Comparison of ENCODE assay signal across 8 cellular contexts in genomic region chr1:223992456-223993246, GRCh38.
A peak's percentile ranks its signal among the peaks of the same experiment; 100 is the strongest.
DNase-seq lines count a peak whose midpoint lies in the region; ATAC-seq and TF ChIP-seq lines count a peak whose summit lies in the region.
"Not testable (repeated sequence)": the region's sequence is repeated elsewhere in the genome, so short reads cannot be mapped to it uniquely, and the experiment has no call there.

No MANE protein-coding gene starts in this region.

- H2BK5ac ChIP-seq in IMR-90 (ENCODE audit: low read depth, low read length, poor library complexity, severe bottlenecking) = peak overlapping the region; percentile 47

- H3K4ac ChIP-seq in IMR-90 (ENCODE audit: low read depth, low read length) = not testable (repeated sequence)

- not testable (repeated sequence) for H3K56ac ChIP-seq in IMR-90 (ENCODE audit: extremely low read depth, insufficient read depth, low read length)

- H3K9me3 ChIP-seq in IMR-90 (ENCODE audit: control insufficient read depth, insufficient read depth, low read length); OCI-LY7 (ENCODE audit: low read length): not testable (repeated sequence)

- not testable (repeated sequence) for TF ChIP-seq CTCF in IMR-90 (conservative IDR thresholded peaks at IDR 0.05; ENCODE audit: low read depth, low read length); OCI-LY7 (conservative IDR thresholded peaks at IDR 0.05; ENCODE audit: low read length); epithelial cell of proximal tubule (conservative IDR thresholded peaks at IDR 0.05; ENCODE audit: low read depth, low read length)

- POLR2A ChIA-PET in IMR-90 (lab: Charles Lee; ENCODE audit: unreplicated experiment) = not testable (repeated sequence)
- POLR2A ChIA-PET in OCI-LY7 (lab: Charles Lee) = interaction anchor here (0.6 kb wide), 2 partner anchors 124 to 199 kb away, joined by 3 read pairs; no protein-coding TSS in a partner anchor

- not testable (repeated sequence) for H4K20me1 ChIP-seq in IMR-90 (ENCODE audit: insufficient read depth, low read length); OCI-LY7 (ENCODE audit: insufficient read depth, low read length)

- not testable (repeated sequence) for H3K27me3 ChIP-seq in IMR-90 (ENCODE audit: control insufficient read depth, insufficient read depth, low read length)

- H3K27ac ChIP-seq in IMR-90 (ENCODE audit: insufficient read depth, low read length) (peak overlapping the region; percentile 57; the same call in 1 of the 2 replicates), OCI-LY7 (ENCODE audit: low read depth, low read length, poor library complexity, severe bottlenecking) (peak overlapping the region; percentile 79)

- not testable (repeated sequence) for H3K79me1 ChIP-seq in IMR-90 (ENCODE audit: low read depth in 1 of 2, low read length in 2 of 2)

- BruUV-seq in IMR-90 (replicated peaks; lab: Mats Ljungman, UMichigan) = TSS peak; percentile 50
- BruUV-seq in OCI-LY7 (replicated peaks; lab: Mats Ljungman, UMichigan) = not testable (repeated sequence)

- not testable (repeated sequence) for H2BK20ac ChIP-seq in IMR-90 (ENCODE audit: low read depth, low read length)

- H4K8ac ChIP-seq in IMR-90 (ENCODE audit: low read depth in 2 of 2, low read length in 2 of 2) = peak overlapping the region in 1 of 2 experiments; percentile 74; a peak in 1 of 4 replicates

- not testable (repeated sequence) for H3K14ac ChIP-seq in IMR-90 (replicated peaks; ENCODE audit: low read depth, low read length)

- H3K4me1 ChIP-seq in IMR-90 (ENCODE audit: control insufficient read depth, insufficient read depth, low read length); OCI-LY7 (ENCODE audit: insufficient read depth, low read length, poor library complexity, severe bottlenecking): not testable (repeated sequence)

- not testable (repeated sequence) for H3K9me2 ChIP-seq in OCI-LY7 (ENCODE audit: insufficient read depth, low read length)

- H3K4me2 ChIP-seq in IMR-90 (ENCODE audit: low read depth, low read length) = peak overlapping the region; percentile 16; the same call in 1 of the 2 replicates
- peak overlapping the region; percentile 67 for H3K4me2 ChIP-seq in OCI-LY7 (ENCODE audit: low read length)

- H2AK9ac ChIP-seq in IMR-90 (replicated peaks; ENCODE audit: low read depth, low read length, poor library complexity) = not testable (repeated sequence)

- DNase-seq in DMS 273 treated with DMSO at 0.1 percent for 48 hours (lab: John Stamatoyannopoulos, UW) (peak; percentile 96), IMR-90 (peak; percentile 99), OCI-LY7 (ENCODE audit: low spot score) (peak; percentile 99), activated T-cell treated with anti-CD3 and anti-CD28 coated beads for 4 hours (peak; percentile 100), epithelial cell of proximal tubule (ENCODE audit: low read depth) (peak; percentile 83), mucosa of gallbladder (ENCODE audit: low spot score) (peak; percentile 100)
- DNase-seq in stimulated activated CD8-positive, alpha-beta memory T cell treated with anti-CD3 and anti-CD28 coated beads, Interleukin-4, amount 100 ng/mL, for 24 hours (ENCODE audit: low read depth) = peak; percentile 100

- peaks cover 10% of the 10 kb centered on the region; the same call in 1 of the 2 replicates for H3K79me2 ChIP-seq in OCI-LY7 (ENCODE audit: insufficient read depth, low read depth, low read length)

- intact Hi-C loops in IMR-90 (cut with micrococcal nuclease) = loop anchor here (10.0 kb wide), 1 partner anchor 288 kb away; no protein-coding TSS in a partner anchor
- intact Hi-C loops in OCI-LY7 (cut with micrococcal nuclease; ENCODE audit: unreplicated experiment) = loop anchor here (2.0 to 10.0 kb wide), 2 partner anchors 146 to 192 kb away; partner anchors contain the start of gene DEGS1

- CTCF ChIA-PET in IMR-90 (lab: Yijun Ruan, JAX); OCI-LY7 (lab: Charles Lee; ENCODE audit: unreplicated experiment): not testable (repeated sequence)

- not testable (repeated sequence) for H3K18ac ChIP-seq in IMR-90 (ENCODE audit: low read depth, low read length)

- H2AFZ ChIP-seq in IMR-90 (replicated peaks; ENCODE audit: low read length, poor library complexity) (peak overlapping the region; percentile 61), OCI-LY7 (ENCODE audit: low read length) (peak overlapping the region; percentile 36; the same call in 1 of the 2 replicates)

- not testable (repeated sequence) for H2AK5ac ChIP-seq in IMR-90 (ENCODE audit: low read depth, low read length)

- H3K23ac ChIP-seq in IMR-90 (ENCODE audit: low read depth, low read length) = not testable (repeated sequence)

- in situ Hi-C loops in IMR-90 (cut with MboI; ENCODE audit: low sequenced_read_pairs) = not testable (repeated sequence)

- H3K4me3 ChIP-seq in IMR-90 (ENCODE audit: insufficient read depth, low read depth, low read length) = peak overlapping the region; percentile 55
- H3K4me3 ChIP-seq in OCI-LY7 (ENCODE audit: low read depth, low read length, poor library complexity, severe bottlenecking) = peak overlapping the region; percentile 77
- peak overlapping the region; percentile 64 for H3K4me3 ChIP-seq in epithelial cell of proximal tubule (ENCODE audit: low read depth, low read length)

- ATAC-seq in GM21529 (IDR thresholded peaks at IDR 0.05; ENCODE audit: unreplicated experiment) (peak; percentile 100), IMR-90 (ENCODE audit: low read depth) (peak; percentile 100)

- WGBS in IMR-90 (ENCODE audit: extremely low coverage in 2 of 2, insufficient read length in 1 of 2), 2 experiments = 2% methylated on average over 10 of the region's 70 CpGs; no CpG with 5 or more reads in 1 of the 2 experiments

- H3K9me1 ChIP-seq in IMR-90 (ENCODE audit: insufficient read depth, low read length) = not testable (repeated sequence)

- peak; percentile 60 for TF ChIP-seq POLR2A in IMR-90 (IDR thresholded peaks at IDR 0.05; ENCODE audit: low read depth, low read length)

- TF ChIP-seq RAD21 in IMR-90 (IDR thresholded peaks at IDR 0.05; ENCODE audit: low read length) = not testable (repeated sequence)

- H4K5ac ChIP-seq in IMR-90 (ENCODE audit: low read depth, low read length) = not testable (repeated sequence)

- H3K36me3 ChIP-seq in IMR-90 (ENCODE audit: control insufficient read depth, insufficient read depth, low read length); OCI-LY7 (ENCODE audit: insufficient read depth, low read length): not testable (repeated sequence)

- H3K9ac ChIP-seq in IMR-90 (ENCODE audit: low read depth, low read length) = peak overlapping the region; percentile 32

- H2BK15ac ChIP-seq in IMR-90 (ENCODE audit: low read depth, low read length) = not testable (repeated sequence)

- not testable (repeated sequence) for H2BK120ac ChIP-seq in IMR-90 (ENCODE audit: low read depth, low read length)

- H4K91ac ChIP-seq in IMR-90 (ENCODE audit: insufficient read depth, low read depth, low read length) = not testable (repeated sequence)

- dilution Hi-C loops in IMR-90 (cut with HindIII; ENCODE audit: low sequenced_read_pairs, unreplicated experiment) = not testable (repeated sequence)

TF ChIP-seq in IMR-90, 13 proteins besides CTCF, POLR2A, EP300 and RAD21:
- TF ChIP-seq MAZ (IDR thresholded peaks at IDR 0.05; ENCODE audit: borderline replicate concordance, low read depth, low read length) = peak; percentile 70; the same call in 1 of the 2 replicates
- TF ChIP-seq MAFK (IDR thresholded peaks at IDR 0.05; ENCODE audit: low read depth, low read length) = peak; percentile 58; the same call in 1 of the 2 replicates
- TF ChIP-seq NFE2L2 (IDR thresholded peaks at IDR 0.05; ENCODE audit: low read depth, low read length) = peak; percentile 47; the same call in 1 of the 2 replicates
TF ChIP-seq in IMR-90: peak in this region for 3; not testable (repeated sequence) for 10.

Comparison
In these comparisons a context has a peak if more than half of its experiments do, and no peak if none do; other contexts are left out.
1. Peak in every context shown above with its lines: DNase-seq, ATAC-seq, H3K4me3 ChIP-seq and H3K27ac ChIP-seq.